34 cellular contexts compared by ENCODE assay signal in genomic region chr1:26449868-26450267, GRCh38. TPM values are rescaled to one million over a fixed set of nuclear protein-coding genes. Genes with fewer than 3 reads are reported as not detected.
"Had no signal": no experiment of that assay in that cellular context is flagged by ENCODE, and none has a peak within 500 bp of the region (broad histone marks: within the 10 kb centered on the region; RNA-seq: fewer than 3 reads in every experiment).

No MANE protein-coding gene starts in this region.

- FAIRE-seq: pancreas, small intestine, urothelium cell line had no signal

- H3K27me3 ChIP-seq: neutrophil, pancreas, right lobe of liver, sigmoid colon, suprapubic skin, testis, tibial artery, transverse colon, upper lobe of right lung, vagina had no signal

- ATAC-seq: naive thymus-derived CD8-positive, alpha-beta T cell; natural killer cell treated with Interleukin-12 subunit alpha and Interleukin-12 subunit beta and Interleukin-15 and Interleukin-18, amount 100 ng/mL, for 72 hours; pancreas; right cardiac atrium; right lobe of liver; stimulated activated memory B cell treated with anti-CD40 and anti-IgM and Interleukin-4, amounts not matched to agents 10 μg/mL and 1 μg/mL and 100 μg/mL, for 72 hours; stimulated activated naive CD8-positive, alpha-beta T cell treated with anti-CD3 and anti-CD28 coated beads, Interleukin-15, amount 100 ng/mL, for 72 hours; stimulated activated naive CD8-positive, alpha-beta T cell treated with anti-CD3 and anti-CD28 coated beads, Interleukin-15, Interleukin-2, amounts not matched to agents 100 U/mL and 50 U/mL, for 24 hours; upper lobe of right lung had no signal

- H3K27ac Mint-ChIP-seq: natural killer cell treated with Interleukin-12 subunit alpha and Interleukin-12 subunit beta and Interleukin-15 and Interleukin-18, amount 100 ng/mL, for 72 hours; nephron progenitor cell; stimulated activated memory B cell treated with anti-CD40 and anti-IgM and Interleukin-4, amounts not matched to agents 10 μg/mL and 1 μg/mL and 100 μg/mL, for 72 hours; stimulated activated naive CD8-positive, alpha-beta T cell treated with anti-CD3 and anti-CD28 coated beads, Interleukin-15, amount 100 ng/mL, for 72 hours had no signal

- H3K27ac ChIP-seq: neutrophil, pancreas, prostate gland, right lobe of liver, sigmoid colon, suprapubic skin, testis, tibial artery, transverse colon, upper lobe of right lung, vagina had no signal

- H3K4me1 Mint-ChIP-seq: naive thymus-derived CD8-positive, alpha-beta T cell; nephron progenitor cell; stimulated activated naive CD8-positive, alpha-beta T cell treated with anti-CD3 and anti-CD28 coated beads, Interleukin-15, amount 100 ng/mL, for 72 hours had no signal

- H3K4me3 ChIP-seq: pancreas, prostate gland, right lobe of liver, sigmoid colon, suprapubic skin, testis, tibial artery, transverse colon, upper lobe of right lung, vagina had no signal

- H3K4me3 Mint-ChIP-seq: naive B cell; naive thymus-derived CD8-positive, alpha-beta T cell; natural killer cell treated with Interleukin-12 subunit alpha and Interleukin-12 subunit beta and Interleukin-15 and Interleukin-18, amount 100 ng/mL, for 72 hours; nephron progenitor cell; stimulated activated memory B cell treated with anti-CD40 and anti-IgM and Interleukin-4, amounts not matched to agents 10 μg/mL and 1 μg/mL and 100 μg/mL, for 72 hours; stimulated activated naive CD8-positive, alpha-beta T cell treated with anti-CD3 and anti-CD28 coated beads, Interleukin-15, amount 100 ng/mL, for 72 hours; type B pancreatic cell had no signal

- H3K9me3 ChIP-seq: neutrophil, pancreas, prostate gland, right lobe of liver, sigmoid colon, suprapubic skin, testis, tibial artery, transverse colon, upper lobe of right lung, vagina had no signal

- DNase-seq: naive B cell; naive thymus-derived CD8-positive, alpha-beta T cell; nephron progenitor cell; nucleus accumbens; pancreas; right cardiac atrium; right lobe of liver; sigmoid colon; small intestine; stimulated activated CD4-positive, alpha-beta T cell treated with anti-CD3 and anti-CD28 coated beads, Interleukin-15, amount 100 ng/mL, for 24 hours; stimulated activated CD4-positive, alpha-beta T cell treated with anti-CD3 and anti-CD28 coated beads, Interleukin-2, amount 100 ng/mL, for 24 hours; stimulated activated CD4-positive, alpha-beta T cell treated with anti-CD3 and anti-CD28 coated beads, Interleukin-2, amount 100 ng/mL, for 48 hours; stimulated activated CD4-positive, alpha-beta T cell treated with anti-CD3 and anti-CD28 coated beads, Interleukin-4, amount 100 ng/mL, for 24 hours; stimulated activated naive CD4-positive, alpha-beta T cell; stimulated activated naive CD8-positive, alpha-beta T cell treated with anti-CD3 and anti-CD28 coated beads, Interleukin-15, amount 100 ng/mL, for 72 hours; stimulated activated naive CD8-positive, alpha-beta T cell treated with anti-CD3 and anti-CD28 coated beads, Interleukin-15, Interleukin-2, amounts not matched to agents 100 U/mL and 50 U/mL, for 24 hours; substantia nigra; testis; tibial artery; transverse colon; upper lobe of right lung had no signal

- H3K27me3 Mint-ChIP-seq: naive B cell; naive thymus-derived CD8-positive, alpha-beta T cell; natural killer cell treated with Interleukin-12 subunit alpha and Interleukin-12 subunit beta and Interleukin-15 and Interleukin-18, amount 100 ng/mL, for 72 hours; stimulated activated memory B cell treated with anti-CD40 and anti-IgM and Interleukin-4, amounts not matched to agents 10 μg/mL and 1 μg/mL and 100 μg/mL, for 72 hours; stimulated activated naive CD8-positive, alpha-beta T cell treated with anti-CD3 and anti-CD28 coated beads, Interleukin-15, amount 100 ng/mL, for 72 hours; type B pancreatic cell had no signal

- H3K9me3 Mint-ChIP-seq: naive B cell; naive thymus-derived CD8-positive, alpha-beta T cell; natural killer cell treated with Interleukin-12 subunit alpha and Interleukin-12 subunit beta and Interleukin-15 and Interleukin-18, amount 100 ng/mL, for 72 hours; nephron progenitor cell; stimulated activated memory B cell treated with anti-CD40 and anti-IgM and Interleukin-4, amounts not matched to agents 10 μg/mL and 1 μg/mL and 100 μg/mL, for 72 hours; stimulated activated naive CD8-positive, alpha-beta T cell treated with anti-CD3 and anti-CD28 coated beads, Interleukin-15, amount 100 ng/mL, for 72 hours; type B pancreatic cell had no signal

RNA-seq across cellular contexts. Expression of gene LIN28A, which starts 39.3 kb away (rescaled TPM):
- total RNA-seq: naive thymus-derived CD8-positive, alpha-beta T cell; natural killer cell treated with Interleukin-12 subunit alpha and Interleukin-12 subunit beta and Interleukin-15 and Interleukin-18, amount 100 ng/mL, for 72 hours; omental fat pad; osteocyte; posterior vena cava; renal cortical epithelial cell; right cardiac atrium; sigmoid colon; skeletal muscle tissue; suprapubic skin; transverse colon; upper lobe of right lung; vagina had no signal
